ENCODE assay signal across 15 cellular contexts in genomic region chr20:41234546-41234945, GRCh38.
DNase-seq lines count a peak whose midpoint lies in the region; ATAC-seq and TF ChIP-seq lines count a peak whose summit lies in the region.
"Had no signal": no experiment of that assay in that cellular context is flagged by ENCODE, and none has a peak within 500 bp of the region (broad histone marks: within the 10 kb centered on the region; RNA-seq: fewer than 3 reads in every experiment).

No MANE protein-coding gene starts in this region.

- H3K4me1 ChIP-seq in heart left ventricle (peaks cover 15 to 57% (median 40%) of the 10 kb centered on the region in 12 donors), upper lobe of left lung (peaks cover 27 to 32% (median 30%) of the 10 kb centered on the region in 4 donors)

- peaks cover 14 to 30% (median 27%) of the 10 kb centered on the region in 4 donors for H3K4me1 Mint-ChIP-seq in naive thymus-derived CD8-positive, alpha-beta T cell

- no peaks in the 10 kb centered on the region for H3K36me3 Mint-ChIP-seq in activated naive CD4-positive, alpha-beta T cell treated with anti-CD3 and anti-CD28 coated beads, Interleukin-2, amount 50 U/mL, for 72 hours
- peaks cover 0 to 2% (median 0%) of the 10 kb centered on the region in 3 donors for H3K36me3 Mint-ChIP-seq in naive thymus-derived CD8-positive, alpha-beta T cell

- peak; percentile 26 to 47 (median 31) for ATAC-seq in heart left ventricle
- no peak for ATAC-seq in upper lobe of left lung (ENCODE audit: low FRiP score in 2 of 2)
- no peak for ATAC-seq in activated naive CD4-positive, alpha-beta T cell treated with anti-CD3 and anti-CD28 coated beads, Interleukin-2, amount 50 U/mL, for 72 hours
- no peak for ATAC-seq in naive thymus-derived CD8-positive, alpha-beta T cell
- ATAC-seq: SK-N-SH treated with all-trans-retinoic acid at 6 μM for 48 hours had no signal

- no peaks in the 10 kb centered on the region for H3K9me3 Mint-ChIP-seq in activated naive CD4-positive, alpha-beta T cell treated with anti-CD3 and anti-CD28 coated beads, Interleukin-2, amount 50 U/mL, for 72 hours
- H3K9me3 Mint-ChIP-seq in naive thymus-derived CD8-positive, alpha-beta T cell: no peaks in the 10 kb centered on the region
- H3K9me3 Mint-ChIP-seq: activated T-helper 2 cell treated with anti-CD3 and anti-CD28 coated beads, Interferon-gamma antibody, Interleukin-2, Interleukin-4, amounts not matched to agents 10 μg/mL and 5 μg/mL and 100 μg/mL, durations not matched to agents 14 hours and 24 hours and 36 hours had no signal

- TF ChIP-seq CTCF in astrocyte of the spinal cord (IDR thresholded peaks at IDR 0.05; ENCODE audit: low read depth, low read length): no peak
- no peak for TF ChIP-seq CTCF in heart left ventricle (IDR thresholded peaks at IDR 0.05)
- TF ChIP-seq CTCF in upper lobe of left lung (IDR thresholded peaks at IDR 0.05): no peak

- H3K9me3 ChIP-seq in heart left ventricle: no peaks in the 10 kb centered on the region
- H3K9me3 ChIP-seq in upper lobe of left lung: no peaks in the 10 kb centered on the region
- H3K9me3 ChIP-seq: neutrophil had no signal

- TF ChIP-seq EP300 in upper lobe of left lung (IDR thresholded peaks at IDR 0.05): no peak

- H3K27ac ChIP-seq in heart left ventricle: peak overlapping the region; percentile 41 to 83 (median 76)
- peak overlapping the region in 3 of 4 donors; percentile 41 to 60 (median 57) for H3K27ac ChIP-seq in upper lobe of left lung
- H3K27ac ChIP-seq: neutrophil had no signal

- no peaks in the 10 kb centered on the region for H3K27me3 Mint-ChIP-seq in naive thymus-derived CD8-positive, alpha-beta T cell

- H3K4me3 ChIP-seq in astrocyte of the spinal cord (ENCODE audit: low read depth, low read length) (no peak overlapping the region), heart left ventricle (no peak overlapping the region), upper lobe of left lung (no peak overlapping the region)

- H3K27me3 ChIP-seq in heart left ventricle (no peaks in the 10 kb centered on the region), upper lobe of left lung (no peaks in the 10 kb centered on the region)

- POLR2A ChIA-PET in naive thymus-derived CD8-positive, alpha-beta T cell (lab: Charles Lee): interaction anchor here (1.0 to 1.1 kb wide), 2 partner anchors 100 to 106 kb away, joined by 3 read pairs; partner anchors contain the start of gene LPIN3

- H3K36me3 ChIP-seq in heart left ventricle (no peaks in the 10 kb centered on the region), upper lobe of left lung (no peaks in the 10 kb centered on the region)
- H3K36me3 ChIP-seq: neutrophil had no signal

- no peak for TF ChIP-seq POLR2A in heart left ventricle (IDR thresholded peaks at IDR 0.05)
- no peak for TF ChIP-seq POLR2A in upper lobe of left lung (IDR thresholded peaks at IDR 0.05)

- in situ Hi-C loops in astrocyte of the spinal cord (cut with HindIII; ENCODE audit: low sequenced_read_pairs): no loop called here

- DNase-seq in astrocyte of the spinal cord (ENCODE audit: low read depth, low spot score) (peak; percentile 26), heart left ventricle (peak in 3 of 5 donors; percentile 23 to 53 (median 50)), occipital lobe (lab: John Stamatoyannopoulos, UW) (peak; percentile 45), upper lobe of left lung (peak in 1 of 2 donors; percentile 5), NCI-H1930 (lab: John Stamatoyannopoulos, UW) (no peak)
- no peak for DNase-seq in activated naive CD4-positive, alpha-beta T cell treated with anti-CD3 and anti-CD28 coated beads, Interleukin-2, amount 50 U/mL, for 72 hours (ENCODE audit: low spot score in 2 of 2)
- DNase-seq in naive thymus-derived CD8-positive, alpha-beta T cell: no peak
- DNase-seq in stimulated activated CD4-positive, alpha-beta T cell treated with anti-CD3 and anti-CD28 coated beads, Interleukin-12 subunit alpha, Interleukin-12 subunit beta, amount 100 ng/mL, for 4 hours: no peak
- DNase-seq: Calu3; effector memory CD4-positive, alpha-beta T cell; NCI-H1092 treated with DMSO at 0.1 percent for 48 hours; NCI-H774 had no signal

- 6 to 15% (median 7%) methylated on average over 4 of the region's 4 CpGs for WGBS in heart left ventricle, 4 donors
- WGBS in upper lobe of left lung, 2 donors: 35 to 40% methylated on average over 4 of the region's 4 CpGs

- H3K4me3 Mint-ChIP-seq in naive thymus-derived CD8-positive, alpha-beta T cell: no peak overlapping the region

- intact Hi-C loops in heart left ventricle (cut with DNase I): loop anchor here in 6 of 10 donors (1.0 to 5.0 kb wide), 5 partner anchors 55 to 103 kb away; partner anchors contain the start of genes PLCG1 (in 2 of the 6) and ZHX3 (in 1 of the 6)

- H3K27ac Mint-ChIP-seq in activated naive CD4-positive, alpha-beta T cell treated with anti-CD3 and anti-CD28 coated beads, Interleukin-2, amount 50 U/mL, for 72 hours: no peak overlapping the region
- H3K27ac Mint-ChIP-seq in naive thymus-derived CD8-positive, alpha-beta T cell: no peak overlapping the region
- H3K27ac Mint-ChIP-seq: activated T-helper 2 cell treated with anti-CD3 and anti-CD28 coated beads, Interferon-gamma antibody, Interleukin-2, Interleukin-4, amounts not matched to agents 10 μg/mL and 5 μg/mL and 100 μg/mL, durations not matched to agents 14 hours and 24 hours and 36 hours had no signal

Comparison
In these comparisons a context has a peak if more than half of its experiments do, and no peak if none do; other contexts are left out.
1. DNase-seq: peak in astrocyte of the spinal cord (single experiment), heart left ventricle (3 of 5) and occipital lobe (single experiment); none in activated naive CD4-positive, alpha-beta T cell treated with anti-CD3 and anti-CD28 coated beads, Interleukin-2, amount 50 U/mL, for 72 hours (0 of 2), NCI-H1930 (0 of 2), naive thymus-derived CD8-positive, alpha-beta T cell (0 of 10) and stimulated activated CD4-positive, alpha-beta T cell treated with anti-CD3 and anti-CD28 coated beads, Interleukin-12 subunit alpha, Interleukin-12 subunit beta, amount 100 ng/mL, for 4 hours (single experiment).
2. ATAC-seq: peak in heart left ventricle (4 of 4); none in upper lobe of left lung (0 of 2), activated naive CD4-positive, alpha-beta T cell treated with anti-CD3 and anti-CD28 coated beads, Interleukin-2, amount 50 U/mL, for 72 hours (0 of 2) and naive thymus-derived CD8-positive, alpha-beta T cell (0 of 2).